Comparison of ENCODE assay signal across 1 cellular context in genomic region chr11:10164621-10165020, GRCh38.
TF ChIP-seq lines count a peak whose summit lies in the region.

No MANE protein-coding gene starts in this region.

TF ChIP-seq in WTC11, 78 proteins besides CTCF, POLR2A, EP300 and RAD21 (continued from another document):
- TF ChIP-seq ATF6 (CRISPR knock-in tag; IDR thresholded peaks at IDR 0.05) = no peak
- TF ChIP-seq SP1 (CRISPR knock-in tag; conservative IDR thresholded peaks at IDR 0.05) = no peak
- no peak for TF ChIP-seq USF1 (CRISPR knock-in tag; IDR thresholded peaks at IDR 0.05)
- TF ChIP-seq JAZF1 (CRISPR knock-in tag; IDR thresholded peaks at IDR 0.05) = no peak
